Comparison of ENCODE assay signal across 1 cellular context in genomic region chr2:204664708-204665121, GRCh38.
TF ChIP-seq lines count a peak whose summit lies in the region.

No MANE protein-coding gene starts in this region.

TF ChIP-seq in endothelial cell of umbilical vein, 7 proteins besides CTCF, POLR2A, EP300 and RAD21 (continued from another document):
- TF ChIP-seq MAX (IDR thresholded peaks at IDR 0.05; ENCODE audit: insufficient read depth, insufficient read length) = no peak
- TF ChIP-seq EZH2 (IDR thresholded peaks at IDR 0.05; ENCODE audit: borderline replicate concordance, low read depth, low read length, severe bottlenecking) = no peak
